Comparison of ENCODE assay signal across 8 cellular contexts in the genomic region with DNA sequence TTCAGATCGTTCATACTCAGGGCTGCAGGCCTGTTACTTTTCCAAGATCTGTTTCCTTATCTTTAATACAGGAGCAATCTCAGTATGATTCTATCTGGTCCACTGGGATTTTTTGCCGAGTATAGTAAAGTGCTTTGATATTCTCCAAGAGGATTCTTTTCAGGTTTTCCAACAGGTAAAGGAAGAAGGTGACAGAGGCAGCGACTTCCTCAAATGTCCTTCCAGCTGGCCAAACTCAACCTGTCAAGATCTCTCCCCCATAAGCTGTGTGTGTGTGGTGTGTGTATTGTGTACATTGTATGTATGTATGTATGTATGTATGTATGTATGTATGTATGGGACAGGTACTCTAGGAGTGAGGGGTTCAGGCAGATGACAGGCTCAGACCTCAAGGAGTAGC. TPM values are rescaled to one million over a fixed set of nuclear protein-coding genes. Genes with fewer than 3 reads are reported as not detected.
DNase-seq lines count a peak whose midpoint lies in the region; ATAC-seq and TF ChIP-seq lines count a peak whose summit lies in the region.

No MANE protein-coding gene starts in this region.

- peaks cover 3% of the 10 kb centered on the region for H3K27me3 Mint-ChIP-seq in dendritic cell treated with granulocyte-macrophage colony-stimulating factor and Interleukin-4, amounts not matched to agents 40 ng/mL and 50 ng/mL, for 4 days
- no peaks in the 10 kb centered on the region for H3K27me3 Mint-ChIP-seq in naive thymus-derived CD8-positive, alpha-beta T cell

- H3K27me3 ChIP-seq in BE2C, result no peaks in the 10 kb centered on the region
- H3K27me3 ChIP-seq in Karpas-422 (ENCODE audit: low read length), result no peaks in the 10 kb centered on the region

- H3K36me3 ChIP-seq in BE2C, result no peaks in the 10 kb centered on the region; the same call in 1 of the 2 replicates
- peaks cover 11% of the 10 kb centered on the region; the same call in 1 of the 2 replicates for H3K36me3 ChIP-seq in Karpas-422 (ENCODE audit: insufficient read depth, low read length)

- H2AFZ ChIP-seq in Karpas-422 (ENCODE audit: low read length), result no peak overlapping the region

- H3K27ac ChIP-seq in Karpas-422 (ENCODE audit: low read length), result peak overlapping the region; percentile 51; the same call in 1 of the 2 replicates

- peak overlapping the region; percentile 93 for H3K4me3 Mint-ChIP-seq in dendritic cell treated with granulocyte-macrophage colony-stimulating factor and Interleukin-4, amounts not matched to agents 40 ng/mL and 50 ng/mL, for 4 days
- H3K4me3 Mint-ChIP-seq in naive thymus-derived CD8-positive, alpha-beta T cell, result peak overlapping the region; percentile 95 to 98 (median 96)

- H3K9me3 ChIP-seq in BE2C, result no peaks in the 10 kb centered on the region
- H3K9me3 ChIP-seq in Karpas-422 (ENCODE audit: low read length), result no peaks in the 10 kb centered on the region

- no peak for TF ChIP-seq CTCF in BE2C (IDR thresholded peaks at IDR 0.05; ENCODE audit: low read depth, low read length)

- peaks cover 61% of the 10 kb centered on the region for H3K36me3 Mint-ChIP-seq in dendritic cell treated with granulocyte-macrophage colony-stimulating factor and Interleukin-4, amounts not matched to agents 40 ng/mL and 50 ng/mL, for 4 days (ENCODE audit: low read depth)
- H3K36me3 Mint-ChIP-seq in naive thymus-derived CD8-positive, alpha-beta T cell, result peaks cover 0 to 15% (median 0%) of the 10 kb centered on the region in 3 donors

- intact Hi-C loops in dendritic cell treated with granulocyte-macrophage colony-stimulating factor and Interleukin-4, amounts not matched to agents 40 ng/mL and 50 ng/mL, for 4 days (cut with micrococcal nuclease), result loop anchor here (1.0 to 2.0 kb wide), 2 partner anchors 8 to 31 kb away; partner anchors contain the start of gene PRDX1

- H3K4me1 Mint-ChIP-seq in dendritic cell treated with granulocyte-macrophage colony-stimulating factor and Interleukin-4, amounts not matched to agents 40 ng/mL and 50 ng/mL, for 4 days (ENCODE audit: low read depth), result peaks cover 44% of the 10 kb centered on the region
- peaks cover 8 to 29% (median 23%) of the 10 kb centered on the region in 4 donors for H3K4me1 Mint-ChIP-seq in naive thymus-derived CD8-positive, alpha-beta T cell

- no peaks in the 10 kb centered on the region for H3K9me2 ChIP-seq in Karpas-422 (replicated peaks; ENCODE audit: insufficient read depth, low read length)

- no peaks in the 10 kb centered on the region for H3K9me3 Mint-ChIP-seq in dendritic cell treated with granulocyte-macrophage colony-stimulating factor and Interleukin-4, amounts not matched to agents 40 ng/mL and 50 ng/mL, for 4 days
- peaks cover 0 to 2% (median 0%) of the 10 kb centered on the region in 9 donors for H3K9me3 Mint-ChIP-seq in naive thymus-derived CD8-positive, alpha-beta T cell

- DNase-seq in BE2C, result no peak
- DNase-seq in Karpas-422, result no peak
- no peak for DNase-seq in naive thymus-derived CD8-positive, alpha-beta T cell
- DNase-seq in AG08396 (ENCODE audit: low spot score), result no peak
- DNase-seq in NCI-H82 (lab: John Stamatoyannopoulos, UW), result no peak

- ATAC-seq in naive thymus-derived CD8-positive, alpha-beta T cell, result no peak
- ATAC-seq in GM21423 (IDR thresholded peaks at IDR 0.05; ENCODE audit: unreplicated experiment), result no peak
- ATAC-seq in GM21526 (IDR thresholded peaks at IDR 0.05; ENCODE audit: low FRiP score, unreplicated experiment), result no peak

- H3K9ac ChIP-seq in Karpas-422 (ENCODE audit: low read length), result peak overlapping the region; percentile 82

- no peaks in the 10 kb centered on the region for H4K20me1 ChIP-seq in Karpas-422 (ENCODE audit: insufficient read depth, low read depth, low read length)

- peak overlapping the region; percentile 71 for H3K4me2 ChIP-seq in Karpas-422 (ENCODE audit: low read depth, low read length, poor library complexity, severe bottlenecking)

- POLR2A ChIA-PET in naive thymus-derived CD8-positive, alpha-beta T cell (lab: Charles Lee), result interaction anchor here (0.7 to 2.8 kb wide), 10 partner anchors 9 to 540 kb away, joined by 3 to 44 read pairs (median 4); partner anchors contain the start of genes CCDC163, MMACHC, MUTYH and PRDX1

- peaks cover 39% of the 10 kb centered on the region for H3K79me2 ChIP-seq in Karpas-422 (ENCODE audit: low read length)

- H3K4me1 ChIP-seq in BE2C, result no peaks in the 10 kb centered on the region
- peaks cover 18% of the 10 kb centered on the region for H3K4me1 ChIP-seq in Karpas-422 (ENCODE audit: low read length)

- H3K4me3 ChIP-seq in BE2C (ENCODE audit: low read depth, low read length) (peak overlapping the region; percentile 74), Karpas-422 (ENCODE audit: low read length) (peak overlapping the region; percentile 83)

- H3K27ac Mint-ChIP-seq in dendritic cell treated with granulocyte-macrophage colony-stimulating factor and Interleukin-4, amounts not matched to agents 40 ng/mL and 50 ng/mL, for 4 days, result peak overlapping the region; percentile 96
- peak overlapping the region; percentile 6 to 99 (median 92) for H3K27ac Mint-ChIP-seq in naive thymus-derived CD8-positive, alpha-beta T cell

RNA-seq across cellular contexts. Expression of gene AKR1A1, which starts 1.1 kb away (rescaled TPM):
- 183 TPM for polyA plus RNA-seq in BE2C (2012; ENCODE audit: insufficient read depth, insufficient read length, low read depth)
- 79.0 and 120 TPM in 2 replicates for total RNA-seq in Karpas-422 (2014; rRNA removed; shearing (Covaris generic); ENCODE audit: low replicate concordance)
- total RNA-seq in naive thymus-derived CD8-positive, alpha-beta T cell, result 10 to 100 TPM; 74.8 to 78.0 TPM
- 10 to 100 TPM; 82.8 to 96.3 (median 85.5) TPM for polyA plus RNA-seq in naive thymus-derived CD8-positive, alpha-beta T cell

RNA-seq across cellular contexts. Expression of gene PRDX1, which starts 30.0 kb away (rescaled TPM):
- polyA plus RNA-seq in BE2C (2012; ENCODE audit: insufficient read depth, insufficient read length, low read depth), result 149 TPM
- total RNA-seq in Karpas-422 (2014; rRNA removed; shearing (Covaris generic); ENCODE audit: low replicate concordance), result 289 and 397 TPM in 2 replicates
- 100 to 1,000 TPM; 115 to 129 TPM for total RNA-seq in naive thymus-derived CD8-positive, alpha-beta T cell
- 100 to 1,000 TPM; 174 to 214 (median 205) TPM for polyA plus RNA-seq in naive thymus-derived CD8-positive, alpha-beta T cell

RNA-seq across cellular contexts. Expression of gene NASP, which starts 32.2 kb away (rescaled TPM):
- polyA plus RNA-seq in BE2C (2012; ENCODE audit: insufficient read depth, insufficient read length, low read depth), result 36.6 TPM
- total RNA-seq in Karpas-422 (2014; rRNA removed; shearing (Covaris generic); ENCODE audit: low replicate concordance), result 61.8 and 88.1 TPM in 2 replicates
- total RNA-seq in naive thymus-derived CD8-positive, alpha-beta T cell, result 10 to 100 TPM; 72.7 to 73.2 TPM
- polyA plus RNA-seq in naive thymus-derived CD8-positive, alpha-beta T cell, result 10 to 100 TPM; 72.5 to 89.3 (median 84.0) TPM

RNA-seq across cellular contexts. Expression of gene MMACHC, which starts 51.6 kb away (rescaled TPM):
- polyA plus RNA-seq in BE2C (2012; ENCODE audit: insufficient read depth, insufficient read length, low read depth), result 5.3 TPM
- total RNA-seq in Karpas-422 (2014; rRNA removed; shearing (Covaris generic); ENCODE audit: low replicate concordance), result 5.5 and 13.8 TPM in 2 replicates
- total RNA-seq in naive thymus-derived CD8-positive, alpha-beta T cell, result 1 to 10 TPM; 4.8 to 5.5 TPM
- polyA plus RNA-seq in naive thymus-derived CD8-positive, alpha-beta T cell, result 1 to 10 TPM in 1 of 3 donors, under 1 TPM in 2; 0.12 to 1.6 (median 0.82) TPM

RNA-seq across cellular contexts. Expression of gene CCDC163, which starts 51.8 kb away (rescaled TPM):
- polyA plus RNA-seq in BE2C (2012; ENCODE audit: insufficient read depth, insufficient read length, low read depth), result 0.85 TPM
- total RNA-seq in Karpas-422 (2014; rRNA removed; shearing (Covaris generic); ENCODE audit: low replicate concordance), result 5.8 and 9.0 TPM in 2 replicates
- total RNA-seq in naive thymus-derived CD8-positive, alpha-beta T cell, result 10 to 100 TPM; 13.3 to 16.0 TPM
- 10 to 100 TPM in 1 of 3 donors, 1 to 10 TPM in 2; 4.1 to 10.0 (median 5.0) TPM for polyA plus RNA-seq in naive thymus-derived CD8-positive, alpha-beta T cell
